Comparison of ENCODE assay signal across 28 cellular contexts in genomic region chr22:43832393-43833265, GRCh38. TPM values are rescaled to one million over a fixed set of nuclear protein-coding genes. Genes with fewer than 3 reads are reported as not detected.
"Had no signal": no experiment of that assay in that cellular context is flagged by ENCODE, and none has a peak within 500 bp of the region (broad histone marks: within the 10 kb centered on the region; RNA-seq: fewer than 3 reads in every experiment).

No MANE protein-coding gene starts in this region.

- H3K36me3 ChIP-seq: left lung, stomach, suprapubic skin, tibial nerve had no signal

- DNase-seq: activated B cell treated with CpG ODN at 0.5 μM for 24 hours; activated CD4-positive, alpha-beta T cell treated with anti-CD3 and anti-CD28 coated beads for 36 hours; activated CD4-positive, alpha-beta T cell treated with anti-CD3 and anti-CD28 coated beads, Interleukin-2, amount 50 U/mL, for 4 hours; activated CD8-positive, alpha-beta memory T cell treated with anti-CD3 and anti-CD28 coated beads for 24 hours; activated CD8-positive, alpha-beta memory T cell treated with anti-CD3 and anti-CD28 coated beads, Interleukin-2, amount 50 U/mL, for 4 hours; activated naive CD4-positive, alpha-beta T cell; activated naive CD8-positive, alpha-beta T cell treated with anti-CD3 and anti-CD28 coated beads, Interleukin-2, amount 10 ng/mL, durations not matched to agents 7 days and 5 days; activated T-cell treated with anti-CD3 and anti-CD28 coated beads, Interleukin-2, amount 50 U/mL, for 24 hours; amniotic stem cell; cerebellar nuclear complex; cortex of kidney; erythroblast; foreskin keratinocyte; immature natural killer cell; kidney glomerular epithelial cell; left lung; occipital lobe; stimulated activated CD4-positive, alpha-beta T cell treated with anti-CD3 and anti-CD28 coated beads, Interleukin-4, amount 100 ng/mL, for 24 hours; stomach; T-cell; T1000 had no signal

- H3K27me3 ChIP-seq: foreskin keratinocyte, hepatocyte, tibial nerve had no signal

- ATAC-seq: activated CD4-positive, alpha-beta T cell treated with anti-CD3 and anti-CD28 coated beads for 36 hours; activated T-helper 17 cell treated with anti-CD3 and anti-CD28 coated beads, Interleukin-2, amount 50 U/mL, for 72 hours; foreskin keratinocyte; left lung; sciatic nerve; T-cell had no signal

- H3K9me3 ChIP-seq: left lung, stomach, suprapubic skin, tibial nerve had no signal

- H3K4me3 ChIP-seq: hepatocyte, left lung, stomach, suprapubic skin, tibial nerve had no signal

- H3K36me3 Mint-ChIP-seq: activated naive CD8-positive, alpha-beta T cell treated with anti-CD3 and anti-CD28 coated beads, Interleukin-2, amount 10 ng/mL, durations not matched to agents 7 days and 5 days; immature natural killer cell; T-cell had no signal

- H3K4me3 Mint-ChIP-seq: activated B cell treated with CpG ODN at 0.5 μM for 24 hours; activated CD4-positive, alpha-beta T cell treated with anti-CD3 and anti-CD28 coated beads for 36 hours; activated naive CD8-positive, alpha-beta T cell treated with anti-CD3 and anti-CD28 coated beads, Interleukin-2, amount 10 ng/mL, durations not matched to agents 7 days and 5 days; activated T-cell treated with anti-CD3 and anti-CD28 coated beads, Interleukin-2, amount 50 U/mL, for 24 hours; activated T-helper 17 cell treated with anti-CD3 and anti-CD28 coated beads, Interleukin-2, amount 50 U/mL, for 72 hours; immature natural killer cell; nephron; T-cell had no signal

- H3K4me1 Mint-ChIP-seq: activated B cell treated with CpG ODN at 0.5 μM for 24 hours; activated CD4-positive, alpha-beta T cell treated with anti-CD3 and anti-CD28 coated beads for 36 hours; activated naive CD8-positive, alpha-beta T cell treated with anti-CD3 and anti-CD28 coated beads, Interleukin-2, amount 10 ng/mL, durations not matched to agents 7 days and 5 days; activated T-helper 17 cell treated with anti-CD3 and anti-CD28 coated beads, Interleukin-2, amount 50 U/mL, for 72 hours; immature natural killer cell; T-cell had no signal

- H3K4me1 ChIP-seq: foreskin keratinocyte had no signal

- H3K9me3 Mint-ChIP-seq: activated B cell treated with CpG ODN at 0.5 μM for 24 hours; activated naive CD8-positive, alpha-beta T cell treated with anti-CD3 and anti-CD28 coated beads, Interleukin-2, amount 10 ng/mL, durations not matched to agents 7 days and 5 days; activated T-cell treated with anti-CD3 and anti-CD28 coated beads, Interleukin-2, amount 50 U/mL, for 24 hours; activated T-helper 17 cell treated with anti-CD3 and anti-CD28 coated beads, Interleukin-2, amount 50 U/mL, for 72 hours; immature natural killer cell; nephron; T-cell had no signal

- H3K27ac Mint-ChIP-seq: activated B cell treated with CpG ODN at 0.5 μM for 24 hours; activated CD4-positive, alpha-beta T cell treated with anti-CD3 and anti-CD28 coated beads for 36 hours; activated naive CD8-positive, alpha-beta T cell treated with anti-CD3 and anti-CD28 coated beads, Interleukin-2, amount 10 ng/mL, durations not matched to agents 7 days and 5 days; activated T-cell treated with anti-CD3 and anti-CD28 coated beads, Interleukin-2, amount 50 U/mL, for 24 hours; activated T-helper 17 cell treated with anti-CD3 and anti-CD28 coated beads, Interleukin-2, amount 50 U/mL, for 72 hours; immature natural killer cell; T-cell had no signal

- H3K27ac ChIP-seq: foreskin keratinocyte, hepatocyte, left lung, stomach, suprapubic skin, tibial nerve had no signal

RNA-seq across cellular contexts. Expression of gene EFCAB6, which starts 20.5 kb away (rescaled TPM):
- total RNA-seq: activated B cell treated with CpG ODN at 0.5 μM for 24 hours had no signal

RNA-seq across cellular contexts. Expression of gene SULT4A1, which starts 29.7 kb away (rescaled TPM):
- total RNA-seq: activated B cell treated with CpG ODN at 0.5 μM for 24 hours; activated naive CD8-positive, alpha-beta T cell treated with anti-CD3 and anti-CD28 coated beads, Interleukin-2, amount 10 ng/mL, durations not matched to agents 7 days and 5 days; foreskin keratinocyte; left lung; T-cell had no signal
- polyA plus RNA-seq: foreskin keratinocyte, immature natural killer cell had no signal

RNA-seq across cellular contexts. Expression of gene PNPLA5, which starts 59.2 kb away (rescaled TPM):
- total RNA-seq: activated B cell treated with CpG ODN at 0.5 μM for 24 hours; activated CD4-positive, alpha-beta T cell treated with anti-CD3 and anti-CD28 coated beads for 36 hours; activated naive CD8-positive, alpha-beta T cell treated with anti-CD3 and anti-CD28 coated beads, Interleukin-2, amount 10 ng/mL, durations not matched to agents 7 days and 5 days; activated T-helper 17 cell treated with anti-CD3 and anti-CD28 coated beads, Interleukin-2, amount 50 U/mL, for 72 hours; left lung; occipital lobe; sciatic nerve; stomach; T-cell; tibial nerve had no signal
- polyA plus RNA-seq: fibroblast of lung, immature natural killer cell, stomach had no signal
